1 cellular context compared by ENCODE assay signal in genomic region chr7:100613447-100614185, GRCh38.
TF ChIP-seq lines count a peak whose summit lies in the region.

No MANE protein-coding gene starts in this region.

TF ChIP-seq in HepG2, 621 proteins besides CTCF, POLR2A, EP300 and RAD21:
- TF ChIP-seq ZNF777 (CRISPR knock-in tag; IDR thresholded peaks at IDR 0.05), result no peak
- TF ChIP-seq ZNF652 (CRISPR knock-in tag; IDR thresholded peaks at IDR 0.05; ENCODE audit: borderline replicate concordance, low read depth), result no peak
- no peak for TF ChIP-seq XBP1 (CRISPR knock-in tag; IDR thresholded peaks at IDR 0.05)
- no peak for TF ChIP-seq FOXO1 (CRISPR knock-in tag; IDR thresholded peaks at IDR 0.05)
- TF ChIP-seq STAG1 (CRISPR knock-in tag; IDR thresholded peaks at IDR 0.05), result no peak
- TF ChIP-seq DPF2 (CRISPR knock-in tag; IDR thresholded peaks at IDR 0.05; ENCODE audit: borderline replicate concordance, low read depth), result no peak
- TF ChIP-seq ZBTB38 (CRISPR knock-in tag; IDR thresholded peaks at IDR 0.05), result no peak
- TF ChIP-seq ZNF850 (CRISPR knock-in tag; conservative IDR thresholded peaks at IDR 0.05), result no peak
- TF ChIP-seq U2AF2 (IDR thresholded peaks at IDR 0.05; ENCODE audit: low read depth, low read length), result no peak
- TF ChIP-seq TCF12 (IDR thresholded peaks at IDR 0.05), result no peak
- TF ChIP-seq TCF12 (CRISPR knock-in tag; IDR thresholded peaks at IDR 0.05), result no peak
- no peak for TF ChIP-seq ATF5 (CRISPR knock-in tag; IDR thresholded peaks at IDR 0.05; ENCODE audit: low read depth)
- no peak for TF ChIP-seq KMT2B (CRISPR knock-in tag; IDR thresholded peaks at IDR 0.05)
- TF ChIP-seq GTF3A (CRISPR knock-in tag; conservative IDR thresholded peaks at IDR 0.05), result no peak
TF ChIP-seq in HepG2: peak in this region for 0.
